ENCODE assay signal across 8 cellular contexts in genomic region chr10:101817542-101818118, GRCh38. TPM values are rescaled to one million over a fixed set of nuclear protein-coding genes. Genes with fewer than 3 reads are reported as not detected.
A peak's percentile ranks its signal among the peaks of the same experiment; 100 is the strongest.
DNase-seq lines count a peak whose midpoint lies in the region; ATAC-seq, FAIRE-seq and TF ChIP-seq lines count a peak whose summit lies in the region.

No MANE protein-coding gene starts in this region.

- TF ChIP-seq EP300 in HepG2 (IDR thresholded peaks at IDR 0.05; ENCODE audit: low read depth in 2 of 2, low read length in 2 of 2) (no peak), HepG2 (CRISPR knock-in tag; IDR thresholded peaks at IDR 0.05; ENCODE audit: borderline replicate concordance) (no peak)

- H3K27me3 ChIP-seq in dorsolateral prefrontal cortex (no peaks in the 10 kb centered on the region), HepG2 (ENCODE audit: control insufficient read depth in 1 of 2, insufficient read depth in 2 of 2, low read length in 2 of 2) (no peaks in the 10 kb centered on the region; a peak in 1 of 5 replicates)

- no peak for FAIRE-seq in HepG2 (lab: Jason Lieb, UNC)

- peak overlapping the region; percentile 94 for H3K4me3 Mint-ChIP-seq in activated T-cell treated with anti-CD3 and anti-CD28 coated beads, Interleukin-2, amount 50 U/mL, for 24 hours
- H3K4me3 Mint-ChIP-seq in stimulated activated naive B cell treated with anti-CD40 and anti-IgM and Interleukin-4, amounts not matched to agents 10 μg/mL and 1 μg/mL and 100 μg/mL, for 72 hours = peak overlapping the region; percentile 89 to 96

- peaks cover 58% of the 10 kb centered on the region for H3K4me1 Mint-ChIP-seq in activated T-cell treated with anti-CD3 and anti-CD28 coated beads, Interleukin-2, amount 50 U/mL, for 24 hours (ENCODE audit: low read depth)
- peaks cover 24 to 57% of the 10 kb centered on the region in 2 donors for H3K4me1 Mint-ChIP-seq in stimulated activated naive B cell treated with anti-CD40 and anti-IgM and Interleukin-4, amounts not matched to agents 10 μg/mL and 1 μg/mL and 100 μg/mL, for 72 hours

- peak overlapping the region; percentile 97 for H3K27ac Mint-ChIP-seq in activated T-cell treated with anti-CD3 and anti-CD28 coated beads, Interleukin-2, amount 50 U/mL, for 24 hours
- H3K27ac Mint-ChIP-seq in stimulated activated naive B cell treated with anti-CD40 and anti-IgM and Interleukin-4, amounts not matched to agents 10 μg/mL and 1 μg/mL and 100 μg/mL, for 72 hours = peak overlapping the region; percentile 99

- intact Hi-C loops in dorsolateral prefrontal cortex (cut with DNase I) = loop anchor here (1.0 to 5.0 kb wide), 4 partner anchors 23 to 315 kb away; partner anchors contain the start of genes NPM3 (in 1 of the 2) and PPRC1 (in 1 of the 2)
- intact Hi-C loops in HepG2 (cut with micrococcal nuclease; ENCODE audit: unreplicated experiment) = loop anchor here (2.0 to 10.0 kb wide), 2 partner anchors 19 to 687 kb away; partner anchors contain the start of genes ACTR1A and SUFU

- H3K36me3 Mint-ChIP-seq in activated T-cell treated with anti-CD3 and anti-CD28 coated beads, Interleukin-2, amount 50 U/mL, for 24 hours (ENCODE audit: low read depth) = peaks cover 52% of the 10 kb centered on the region
- peaks cover 19 to 48% of the 10 kb centered on the region in 2 donors for H3K36me3 Mint-ChIP-seq in stimulated activated naive B cell treated with anti-CD40 and anti-IgM and Interleukin-4, amounts not matched to agents 10 μg/mL and 1 μg/mL and 100 μg/mL, for 72 hours

- H3K4me3 ChIP-seq in dorsolateral prefrontal cortex (peak overlapping the region; percentile 61 to 100 (median 99)), HepG2 (replicated peaks in 1 of 3; ENCODE audit: insufficient read depth in 1 of 3, low read depth in 2 of 3, low read length in 3 of 3) (peak overlapping the region; percentile 81 to 95 (median 89))

- peak overlapping the region; percentile 87 for H3K9ac ChIP-seq in HepG2 (ENCODE audit: insufficient read depth, low read depth, low read length)

- no peak for TF ChIP-seq POLR2A in HepG2 (IDR thresholded peaks at IDR 0.05; ENCODE audit: insufficient read depth in 1 of 2, low read depth in 2 of 2, low read length in 2 of 2)

- H3K27me3 Mint-ChIP-seq in activated T-cell treated with anti-CD3 and anti-CD28 coated beads, Interleukin-2, amount 50 U/mL, for 24 hours = no peaks in the 10 kb centered on the region
- H3K27me3 Mint-ChIP-seq in stimulated activated naive B cell treated with anti-CD40 and anti-IgM and Interleukin-4, amounts not matched to agents 10 μg/mL and 1 μg/mL and 100 μg/mL, for 72 hours = no peaks in the 10 kb centered on the region

- no peak for TF ChIP-seq RAD21 in HepG2 (CRISPR knock-in tag; IDR thresholded peaks at IDR 0.05)

- no peak overlapping the region for H2AFZ ChIP-seq in HepG2 (ENCODE audit: low read length)

- in situ Hi-C loops in HepG2 (cut with HindIII; ENCODE audit: extremely low pct_ligation_motif_present, low pct_unique_long_range_greater_than_20kb) = no loop called here

- CTCF ChIA-PET in HepG2 (lab: Yijun Ruan, JAX; ENCODE audit: low intra/inter-chr PET ratio, low total read pairs) = no interaction called here

- TF ChIP-seq CTCF in dorsolateral prefrontal cortex (IDR thresholded peaks at IDR 0.05 in 54 of 56, conservative IDR thresholded peaks at IDR 0.05 in 2 of 56; ENCODE audit: low read depth in 1 of 56, partially characterized antibody in 56 of 56) = peak in 6 of 56 donors; percentile 2 to 12 (median 6)
- TF ChIP-seq CTCF in HepG2 (CRISPR knock-in tag; IDR thresholded peaks at IDR 0.05) = no peak

- 0% methylated on average over 9 of the region's 41 CpGs for WGBS in HepG2 (ENCODE audit: low lambda C conversion rate)

- DNase-seq in activated T-cell treated with anti-CD3 and anti-CD28 coated beads, Interleukin-2, amount 50 U/mL, for 24 hours = no peak
- DNase-seq in activated T-cell treated with anti-CD3 and anti-CD28 coated beads, Interleukin-2, amount 50 U/mL, for 1 hour = no peak
- DNase-seq in HT-29 (ENCODE audit: low spot score) (peak; percentile 86), T-helper 9 cell (peak; percentile 39), dorsolateral prefrontal cortex (peak in 7 of 10 donors; percentile 47 to 74 (median 60)), HepG2 (ENCODE audit: low spot score) (no peak)
- DNase-seq in stimulated activated naive B cell treated with anti-CD40 and anti-IgM and Interleukin-4, amounts not matched to agents 10 μg/mL and 1 μg/mL and 100 μg/mL, for 72 hours = no peak

- H3K4me2 ChIP-seq in HepG2 (ENCODE audit: low read depth, low read length) = peak overlapping the region; percentile 94

- POLR2A ChIA-PET in HepG2 (lab: Yijun Ruan, JAX) = interaction anchor here (0.7 to 2.3 kb wide), 8 partner anchors 13 to 297 kb away, joined by 3 to 17 read pairs (median 4); partner anchors contain the start of gene NPM3

- no TSS peak for BruUV-seq in HepG2 (replicated peaks; lab: Mats Ljungman, UMichigan)

- peak; percentile 47 for ATAC-seq in HepG2
- ATAC-seq in stimulated activated naive B cell treated with anti-CD40 and anti-IgM and Interleukin-4, amounts not matched to agents 10 μg/mL and 1 μg/mL and 100 μg/mL, for 72 hours (replicated peaks) = peak; percentile 10 to 26
- ATAC-seq in HG03378 (IDR thresholded peaks at IDR 0.05; ENCODE audit: unreplicated experiment) = no peak

- H3K9me3 ChIP-seq in HepG2 (ENCODE audit: low read length) = no peaks in the 10 kb centered on the region

- H3K9me3 Mint-ChIP-seq in activated T-cell treated with anti-CD3 and anti-CD28 coated beads, Interleukin-2, amount 50 U/mL, for 24 hours = no peaks in the 10 kb centered on the region
- no peaks in the 10 kb centered on the region for H3K9me3 Mint-ChIP-seq in stimulated activated naive B cell treated with anti-CD40 and anti-IgM and Interleukin-4, amounts not matched to agents 10 μg/mL and 1 μg/mL and 100 μg/mL, for 72 hours

- peaks cover 46% of the 10 kb centered on the region for H4K20me1 ChIP-seq in HepG2 (ENCODE audit: insufficient read depth, low read length)

- H3K27ac ChIP-seq in dorsolateral prefrontal cortex (peak overlapping the region; percentile 68 to 100 (median 97)), HepG2 (ENCODE audit: extremely low read length, insufficient read depth, low read length) (peak overlapping the region; percentile 91)

- H3K79me2 ChIP-seq in HepG2 (ENCODE audit: insufficient read depth, low read length) = peaks cover 66% of the 10 kb centered on the region

- peaks cover 38% of the 10 kb centered on the region for H3K4me1 ChIP-seq in HepG2 (ENCODE audit: insufficient read depth, low read length)

- peaks cover 0 to 6% of the 10 kb centered on the region in 2 experiments; a peak in 3 of 5 replicates for H3K36me3 ChIP-seq in HepG2 (replicated peaks in 1 of 2; ENCODE audit: control insufficient read depth in 1 of 2, insufficient read depth in 2 of 2, low read length in 2 of 2)

RNA-seq across cellular contexts. Expression of gene OGA, which starts 0.6 kb away (rescaled TPM):
- total RNA-seq in HT-29 (2014; rRNA removed; shearing (Covaris generic)) = 42.9 and 43.2 TPM in 2 replicates
- 100 to 1,000 TPM; 163 to 362 (median 249) TPM for total RNA-seq in dorsolateral prefrontal cortex
- total RNA-seq in HepG2 (2016; rRNA removed; fragmentation: Illumina TruSeq; extraction: Trizol) = 33.2 and 36.5 TPM in 2 replicates
- 23.2 and 27.7 TPM in 2 replicates for total RNA-seq in HepG2 (2016; cell fraction: cytosol; rRNA removed; fragmentation: Illumina TruSeq; extraction: Trizol; ENCODE audit: low read depth)
- 30.6 and 34.0 TPM in 2 replicates for total RNA-seq in HepG2 (2016; cell fraction: insoluble cytoplasmic fraction; rRNA removed; fragmentation: Illumina TruSeq; extraction: Trizol)
- total RNA-seq in HepG2 (2016; cell fraction: membrane; rRNA removed; fragmentation: Illumina TruSeq; extraction: Trizol) = 23.7 and 29.9 TPM in 2 replicates
- 50.1 and 59.4 TPM in 2 replicates for total RNA-seq in HepG2 (2016; cell fraction: nucleus; rRNA removed; fragmentation: Illumina TruSeq; extraction: Trizol)
- 35.5 and 39.8 TPM in 2 replicates for polyA plus RNA-seq in HepG2 (2011; rRNA removed)
- 7.7 and 10.8 TPM in 2 replicates for polyA plus RNA-seq in HepG2 (2011; cell fraction: cytosol; rRNA removed)
- 66.7 and 69.3 TPM in 2 replicates for polyA plus RNA-seq in HepG2 (2011; cell fraction: nucleus; rRNA removed)
- polyA plus RNA-seq in HepG2 (2012) = 35.2 and 48.0 TPM in 2 replicates
- polyA plus RNA-seq in HepG2 (2016; cell fraction: cytosol; fragmentation: Illumina TruSeq; extraction: Trizol; ENCODE audit: low read depth) = 1.0 and 1.1 TPM in 2 replicates
- 24.3 and 27.7 TPM in 2 replicates for polyA plus RNA-seq in HepG2 (2016; cell fraction: insoluble cytoplasmic fraction; fragmentation: Illumina TruSeq; extraction: Trizol; ENCODE audit: low read depth)
- 2.9 and 3.6 TPM in 2 replicates for polyA plus RNA-seq in HepG2 (2016; cell fraction: membrane; fragmentation: Illumina TruSeq; extraction: Trizol; ENCODE audit: low read depth)
- 105 and 122 TPM in 2 replicates for polyA plus RNA-seq in HepG2 (2016; cell fraction: nucleus; fragmentation: Illumina TruSeq; extraction: Trizol; ENCODE audit: insufficient read depth, low read depth)
- polyA minus RNA-seq in HepG2 (2011; rRNA and poly(A)+ RNA removed; ENCODE audit: low replicate concordance) = 18.7 and 34.4 TPM in 2 replicates
- polyA minus RNA-seq in HepG2 (2011; cell fraction: cytosol; rRNA and poly(A)+ RNA removed) = 18.9 and 20.4 TPM in 2 replicates
- polyA minus RNA-seq in HepG2 (2011; cell fraction: nucleus; rRNA and poly(A)+ RNA removed) = 91.7 and 107 TPM in 2 replicates

RNA-seq across cellular contexts. Expression of gene KCNIP2, which starts 26.0 kb away (rescaled TPM):
- 1.2 and 1.9 TPM in 2 replicates for total RNA-seq in HT-29 (2014; rRNA removed; shearing (Covaris generic))
- total RNA-seq in dorsolateral prefrontal cortex (100 to 1,000 TPM in 53 of 120 experiments, 10 to 100 TPM in 67; 23.0 to 157 (median 95.0) TPM), HepG2 (2016; rRNA removed; fragmentation: Illumina TruSeq; extraction: Trizol) (0.42 TPM in 1 of 2 replicates, not detected in the other)
- total RNA-seq in HepG2 (2016; cell fraction: cytosol; rRNA removed; fragmentation: Illumina TruSeq; extraction: Trizol; ENCODE audit: low read depth) = not detected in 2 replicates
- 0.13 and 0.52 TPM in 2 replicates for total RNA-seq in HepG2 (2016; cell fraction: insoluble cytoplasmic fraction; rRNA removed; fragmentation: Illumina TruSeq; extraction: Trizol)
- total RNA-seq in HepG2 (2016; cell fraction: membrane; rRNA removed; fragmentation: Illumina TruSeq; extraction: Trizol) = not detected in 2 replicates
- total RNA-seq in HepG2 (2016; cell fraction: nucleus; rRNA removed; fragmentation: Illumina TruSeq; extraction: Trizol) = 1.1 and 1.7 TPM in 2 replicates
- 0.70 and 0.88 TPM in 2 replicates for polyA plus RNA-seq in HepG2 (2011; rRNA removed)
- polyA plus RNA-seq in HepG2 (2011; cell fraction: cytosol; rRNA removed) = 0.13 TPM in 1 of 2 replicates, not detected in the other
- polyA plus RNA-seq in HepG2 (2011; cell fraction: nucleus; rRNA removed) = 3.4 and 3.8 TPM in 2 replicates
- polyA plus RNA-seq in HepG2 (2012) = 1.0 and 1.6 TPM in 2 replicates
- polyA plus RNA-seq in HepG2 (2016; cell fraction: cytosol; fragmentation: Illumina TruSeq; extraction: Trizol; ENCODE audit: low read depth) = not detected in 2 replicates
- polyA plus RNA-seq in HepG2 (2016; cell fraction: insoluble cytoplasmic fraction; fragmentation: Illumina TruSeq; extraction: Trizol; ENCODE audit: low read depth) = not detected in 2 replicates
- not detected in 2 replicates for polyA plus RNA-seq in HepG2 (2016; cell fraction: membrane; fragmentation: Illumina TruSeq; extraction: Trizol; ENCODE audit: low read depth)
- polyA plus RNA-seq in HepG2 (2016; cell fraction: nucleus; fragmentation: Illumina TruSeq; extraction: Trizol; ENCODE audit: insufficient read depth, low read depth) = 2.7 and 2.9 TPM in 2 replicates
- polyA minus RNA-seq in HepG2 (2011; rRNA and poly(A)+ RNA removed; ENCODE audit: low replicate concordance) = 1.2 and 2.3 TPM in 2 replicates
- not detected in 2 replicates for polyA minus RNA-seq in HepG2 (2011; cell fraction: cytosol; rRNA and poly(A)+ RNA removed)
- 4.1 and 7.7 TPM in 2 replicates for polyA minus RNA-seq in HepG2 (2011; cell fraction: nucleus; rRNA and poly(A)+ RNA removed)

RNA-seq across cellular contexts. Expression of gene NPM3, which starts 34.4 kb away (rescaled TPM):
- total RNA-seq in HT-29 (2014; rRNA removed; shearing (Covaris generic)) = 160 and 184 TPM in 2 replicates
- total RNA-seq in dorsolateral prefrontal cortex (10 to 100 TPM in 106 of 120 experiments, 1 to 10 TPM in 14; 4.2 to 25.9 (median 13.8) TPM), HepG2 (2016; rRNA removed; fragmentation: Illumina TruSeq; extraction: Trizol) (129 and 160 TPM in 2 replicates)
- total RNA-seq in HepG2 (2016; cell fraction: cytosol; rRNA removed; fragmentation: Illumina TruSeq; extraction: Trizol; ENCODE audit: low read depth) = 72.9 and 79.2 TPM in 2 replicates
- 127 and 156 TPM in 2 replicates for total RNA-seq in HepG2 (2016; cell fraction: insoluble cytoplasmic fraction; rRNA removed; fragmentation: Illumina TruSeq; extraction: Trizol)
- total RNA-seq in HepG2 (2016; cell fraction: membrane; rRNA removed; fragmentation: Illumina TruSeq; extraction: Trizol) = 118 and 120 TPM in 2 replicates
- 40.1 and 46.2 TPM in 2 replicates for total RNA-seq in HepG2 (2016; cell fraction: nucleus; rRNA removed; fragmentation: Illumina TruSeq; extraction: Trizol)
- 47.6 and 50.8 TPM in 2 replicates for polyA plus RNA-seq in HepG2 (2011; rRNA removed)
- polyA plus RNA-seq in HepG2 (2011; cell fraction: cytosol; rRNA removed) = 77.2 and 99.2 TPM in 2 replicates
- polyA plus RNA-seq in HepG2 (2011; cell fraction: nucleus; rRNA removed) = 35.2 and 42.2 TPM in 2 replicates
- 50.7 and 56.1 TPM in 2 replicates for polyA plus RNA-seq in HepG2 (2012)
- polyA plus RNA-seq in HepG2 (2016; cell fraction: cytosol; fragmentation: Illumina TruSeq; extraction: Trizol; ENCODE audit: low read depth) = 74.7 and 76.8 TPM in 2 replicates
- polyA plus RNA-seq in HepG2 (2016; cell fraction: insoluble cytoplasmic fraction; fragmentation: Illumina TruSeq; extraction: Trizol; ENCODE audit: low read depth) = 123 and 134 TPM in 2 replicates
- polyA plus RNA-seq in HepG2 (2016; cell fraction: membrane; fragmentation: Illumina TruSeq; extraction: Trizol; ENCODE audit: low read depth) = 94.9 and 101 TPM in 2 replicates
- 69.1 and 70.7 TPM in 2 replicates for polyA plus RNA-seq in HepG2 (2016; cell fraction: nucleus; fragmentation: Illumina TruSeq; extraction: Trizol; ENCODE audit: insufficient read depth, low read depth)
- 57.7 and 87.9 TPM in 2 replicates for polyA minus RNA-seq in HepG2 (2011; rRNA and poly(A)+ RNA removed; ENCODE audit: low replicate concordance)
- polyA minus RNA-seq in HepG2 (2011; cell fraction: cytosol; rRNA and poly(A)+ RNA removed) = 11.6 and 28.0 TPM in 2 replicates
- polyA minus RNA-seq in HepG2 (2011; cell fraction: nucleus; rRNA and poly(A)+ RNA removed) = 4.2 and 7.6 TPM in 2 replicates

RNA-seq across cellular contexts. Expression of gene FGF8, which starts 41.7 kb away (rescaled TPM):
- not detected in 2 replicates for total RNA-seq in HT-29 (2014; rRNA removed; shearing (Covaris generic))
- 1 to 10 TPM in 39 of 120 experiments, under 1 TPM in 23, not detected in 58; 0.47 to 2.5 (median 1.1) TPM for total RNA-seq in dorsolateral prefrontal cortex
- not detected in 2 replicates for total RNA-seq in HepG2 (2016; rRNA removed; fragmentation: Illumina TruSeq; extraction: Trizol)
- total RNA-seq in HepG2 (2016; cell fraction: cytosol; rRNA removed; fragmentation: Illumina TruSeq; extraction: Trizol; ENCODE audit: low read depth) = not detected in 2 replicates
- not detected in 2 replicates for total RNA-seq in HepG2 (2016; cell fraction: insoluble cytoplasmic fraction; rRNA removed; fragmentation: Illumina TruSeq; extraction: Trizol)
- not detected in 2 replicates for total RNA-seq in HepG2 (2016; cell fraction: membrane; rRNA removed; fragmentation: Illumina TruSeq; extraction: Trizol)
- total RNA-seq in HepG2 (2016; cell fraction: nucleus; rRNA removed; fragmentation: Illumina TruSeq; extraction: Trizol) = not detected in 2 replicates
- 0.26 TPM in 1 of 2 replicates, not detected in the other for polyA plus RNA-seq in HepG2 (2011; rRNA removed)
- polyA plus RNA-seq in HepG2 (2011; cell fraction: cytosol; rRNA removed) = not detected in 2 replicates
- polyA plus RNA-seq in HepG2 (2011; cell fraction: nucleus; rRNA removed) = 0.37 and 0.80 TPM in 2 replicates
- polyA plus RNA-seq in HepG2 (2012) = not detected in 2 replicates
- polyA plus RNA-seq in HepG2 (2016; cell fraction: cytosol; fragmentation: Illumina TruSeq; extraction: Trizol; ENCODE audit: low read depth) = not detected in 2 replicates
- not detected in 2 replicates for polyA plus RNA-seq in HepG2 (2016; cell fraction: insoluble cytoplasmic fraction; fragmentation: Illumina TruSeq; extraction: Trizol; ENCODE audit: low read depth)
- not detected in 2 replicates for polyA plus RNA-seq in HepG2 (2016; cell fraction: membrane; fragmentation: Illumina TruSeq; extraction: Trizol; ENCODE audit: low read depth)
- polyA plus RNA-seq in HepG2 (2016; cell fraction: nucleus; fragmentation: Illumina TruSeq; extraction: Trizol; ENCODE audit: insufficient read depth, low read depth) = not detected in 2 replicates
- not detected in 2 replicates for polyA minus RNA-seq in HepG2 (2011; rRNA and poly(A)+ RNA removed; ENCODE audit: low replicate concordance)
- polyA minus RNA-seq in HepG2 (2011; cell fraction: cytosol; rRNA and poly(A)+ RNA removed) = not detected in 2 replicates
- polyA minus RNA-seq in HepG2 (2011; cell fraction: nucleus; rRNA and poly(A)+ RNA removed) = not detected in 2 replicates

Comparison
In these comparisons a context has a peak if more than half of its experiments do, and no peak if none do; other contexts are left out.
1. DNase-seq: peak in HT-29 (single experiment), T-helper 9 cell (single experiment) and dorsolateral prefrontal cortex (7 of 10); none in activated T-cell treated with anti-CD3 and anti-CD28 coated beads, Interleukin-2, amount 50 U/mL, for 24 hours (single experiment), activated T-cell treated with anti-CD3 and anti-CD28 coated beads, Interleukin-2, amount 50 U/mL, for 1 hour (single experiment), HepG2 (single experiment) and stimulated activated naive B cell treated with anti-CD40 and anti-IgM and Interleukin-4, amounts not matched to agents 10 μg/mL and 1 μg/mL and 100 μg/mL, for 72 hours (single experiment).